9 cellular contexts compared by ENCODE assay signal in genomic region chr11:61733120-61733978, GRCh38. TPM values are rescaled to one million over a fixed set of nuclear protein-coding genes. Genes with fewer than 3 reads are reported as not detected.
DNase-seq lines count a peak whose midpoint lies in the region; ATAC-seq, FAIRE-seq and TF ChIP-seq lines count a peak whose summit lies in the region.
"Had no signal": no experiment of that assay in that cellular context is flagged by ENCODE, and none has a peak within 500 bp of the region (broad histone marks: within the 10 kb centered on the region; RNA-seq: fewer than 3 reads in every experiment).

No MANE protein-coding gene starts in this region.

- H3K9ac ChIP-seq in kidney (ENCODE audit: low read length in 2 of 2), result no peak overlapping the region

- no peak overlapping the region for H3K4me3 ChIP-seq in kidney (ENCODE audit: low read length in 2 of 2)

- intact Hi-C loops in kidney (cut with DNase I), result loop anchor here (5.0 kb wide), 1 partner anchor 51 kb away; the partner anchor contains the start of gene DAGLA

- FAIRE-seq in kidney (lab: Jason Lieb, UNC), result no peak
- FAIRE-seq: A204.1 had no signal

- peak; percentile 99 for TF ChIP-seq CTCF in kidney (IDR thresholded peaks at IDR 0.05; ENCODE audit: borderline replicate concordance, extremely low read depth, insufficient read depth)

- no peaks in the 10 kb centered on the region for H3K9me3 ChIP-seq in kidney (ENCODE audit: control insufficient read depth in 1 of 2, low read length in 2 of 2)

- peak; percentile 56 for ATAC-seq in HG03095 (IDR thresholded peaks at IDR 0.05; ENCODE audit: unreplicated experiment)

- H3K27ac ChIP-seq in caudate nucleus (ENCODE audit: low read depth, low read length), result peak overlapping the region; percentile 90
- H3K27ac ChIP-seq in kidney (ENCODE audit: low read depth in 2 of 2, low read length in 2 of 2), result no peak overlapping the region

- DNase-seq in DMS 273 (lab: John Stamatoyannopoulos, UW; ENCODE audit: unreplicated experiment), result peak; percentile 93
- DNase-seq in DMS 273 treated with DMSO at 0.1 percent for 48 hours (lab: John Stamatoyannopoulos, UW), result no peak
- peak; percentile 72 for DNase-seq in NCI-H2196 treated with DMSO at 0.1 percent for 48 hours (lab: John Stamatoyannopoulos, UW; ENCODE audit: unreplicated experiment)
- DNase-seq in activated CD4-positive, CD25-positive, alpha-beta regulatory T cell (lab: John Stamatoyannopoulos, UW), result peak; percentile 47 to 71 (median 64)
- DNase-seq in caudate nucleus (lab: John Stamatoyannopoulos, UW), result peak in 60 of 61 donors; percentile 42 to 95 (median 80)
- peak; percentile 94 for DNase-seq in kidney
- DNase-seq in stimulated activated CD4-positive, alpha-beta T cell treated with anti-CD3 and anti-CD28 coated beads, Interleukin-1b, Interleukin-23, amount 100 ng/mL, for 1 hour (ENCODE audit: low read depth in 2 of 2), result peak; percentile 59 to 65

- H3K4me1 ChIP-seq in kidney (ENCODE audit: control insufficient read depth in 1 of 2, insufficient read depth in 1 of 2, low read depth in 1 of 2, low read length in 2 of 2), result peaks cover 0 to 3% of the 10 kb centered on the region in 2 donors

- H3K36me3 ChIP-seq in kidney (ENCODE audit: control insufficient read depth in 1 of 2, insufficient read depth in 2 of 2, low read length in 2 of 2), result peaks cover 0 to 6% of the 10 kb centered on the region in 2 donors

RNA-seq across cellular contexts. Expression of gene MYRF, which starts 19.1 kb away (rescaled TPM):
- 36.3 TPM for total RNA-seq in kidney
- 6.0 TPM for polyA plus RNA-seq in kidney (ENCODE audit: insufficient read depth, low read depth, low replicate concordance)

RNA-seq across cellular contexts. Expression of gene DAGLA, which starts 53.2 kb away (rescaled TPM):
- total RNA-seq in kidney, result 3.9 TPM
- 1.4 TPM for polyA plus RNA-seq in kidney (ENCODE audit: insufficient read depth, low read depth, low replicate concordance)

RNA-seq across cellular contexts. Expression of gene TMEM258, which starts 59.0 kb away (rescaled TPM):
- total RNA-seq in kidney, result 92.1 TPM
- 228 TPM for polyA plus RNA-seq in kidney (ENCODE audit: insufficient read depth, low read depth, low replicate concordance)

RNA-seq across cellular contexts. Expression of gene FEN1, which starts 59.4 kb away (rescaled TPM):
- total RNA-seq in kidney, result 8.8 TPM
- 8.5 TPM for polyA plus RNA-seq in kidney (ENCODE audit: insufficient read depth, low read depth, low replicate concordance)
